ENCODE assay signal across 16 cellular contexts in the genomic region with DNA sequence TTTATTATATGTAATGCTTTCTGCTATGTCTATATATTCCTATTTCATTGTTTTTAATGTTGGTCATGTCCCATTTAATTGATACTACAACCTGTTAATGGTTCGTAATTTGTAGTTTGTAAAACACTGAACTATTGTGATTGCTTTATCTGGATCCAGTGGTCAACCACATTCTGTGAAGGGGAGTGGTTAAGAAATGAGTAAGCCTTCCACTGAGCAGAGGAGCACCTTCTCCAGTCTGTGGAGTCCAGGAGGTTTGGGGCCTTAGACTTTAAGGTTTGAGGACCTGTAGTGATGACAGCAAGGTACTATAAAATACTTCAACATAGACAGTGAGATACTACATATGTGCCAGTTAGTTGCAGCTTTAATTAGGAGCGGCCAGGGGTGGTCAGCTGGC.
A peak's percentile ranks its signal among the peaks of the same experiment; 100 is the strongest.
DNase-seq lines count a peak whose midpoint lies in the region; ATAC-seq and TF ChIP-seq lines count a peak whose summit lies in the region.
"Had no signal": no experiment of that assay in that cellular context is flagged by ENCODE, and none has a peak within 500 bp of the region (broad histone marks: within the 10 kb centered on the region; RNA-seq: fewer than 3 reads in every experiment).

No MANE protein-coding gene starts in this region.

- no peak overlapping the region for H3K4me3 ChIP-seq in left lung
- no peak overlapping the region for H3K4me3 ChIP-seq in adrenal gland
- H3K4me3 ChIP-seq: transverse colon had no signal

- H3K27me3 Mint-ChIP-seq in mesothelial cell of epicardium (ENCODE audit: low read depth), result no peaks in the 10 kb centered on the region

- H3K27me3 ChIP-seq in left lung (no peaks in the 10 kb centered on the region), adrenal gland (no peaks in the 10 kb centered on the region)
- H3K27me3 ChIP-seq: transverse colon had no signal

- no peaks in the 10 kb centered on the region for H3K36me3 Mint-ChIP-seq in mesothelial cell of epicardium

- H3K4me3 Mint-ChIP-seq in mesothelial cell of epicardium, result no peak overlapping the region
- H3K4me3 Mint-ChIP-seq: effector memory CD8-positive, alpha-beta T cell had no signal

- TF ChIP-seq CTCF in left lung (IDR thresholded peaks at IDR 0.05) (no peak), mesothelial cell of epicardium (IDR thresholded peaks at IDR 0.05; ENCODE audit: unreplicated experiment) (no peak), adrenal gland (IDR thresholded peaks at IDR 0.05) (no peak)

- H3K4me1 Mint-ChIP-seq in mesothelial cell of epicardium, result peaks cover 8% of the 10 kb centered on the region

- no peaks in the 10 kb centered on the region for H3K36me3 ChIP-seq in left lung
- H3K36me3 ChIP-seq in adrenal gland (replicated peaks in 1 of 2), result no peaks in the 10 kb centered on the region
- H3K36me3 ChIP-seq: transverse colon had no signal

- H3K9me3 Mint-ChIP-seq in mesothelial cell of epicardium, result no peaks in the 10 kb centered on the region
- H3K9me3 Mint-ChIP-seq: effector memory CD8-positive, alpha-beta T cell had no signal

- 70 to 90% (median 83%) methylated on average over 2 of the region's 2 CpGs for WGBS in adrenal gland, 4 donors

- no peak for TF ChIP-seq POLR2A in adrenal gland (IDR thresholded peaks at IDR 0.05)

- no peaks in the 10 kb centered on the region for H3K9me3 ChIP-seq in left lung
- no peaks in the 10 kb centered on the region for H3K9me3 ChIP-seq in adrenal gland (replicated peaks in 1 of 3)
- H3K9me3 ChIP-seq: transverse colon had no signal

- peaks cover 0 to 30% of the 10 kb centered on the region in 2 donors for H3K4me1 ChIP-seq in left lung
- no peaks in the 10 kb centered on the region for H3K4me1 ChIP-seq in adrenal gland (replicated peaks in 1 of 2)

- intact Hi-C loops in left lung (cut with DNase I), result no loop called here
- intact Hi-C loops in adrenal gland (cut with DNase I), result no loop called here

- DNase-seq in EL (peak; percentile 64), LHCN-M2 (ENCODE audit: low read depth) (peak; percentile 48), astrocyte of the hippocampus (ENCODE audit: low read depth, low spot score) (peak; percentile 67), left lung (no peak), mesothelial cell of epicardium (ENCODE audit: low spot score in 2 of 2, unreplicated experiment in 2 of 2) (no peak), NCI-H1105 treated with DMSO at 0.1 percent for 48 hours (lab: John Stamatoyannopoulos, UW) (no peak), adrenal gland (no peak)
- DNase-seq: activated CD4-positive, alpha-beta T cell treated with anti-CD3 and anti-CD28 coated beads, Interleukin-2, amount 50 U/mL, for 4 hours; anterior cingulate cortex; effector memory CD8-positive, alpha-beta T cell; KG1; NCI-H187 treated with DMSO at 0.1 percent for 48 hours; NCI-H774; Right ventricle myocardium superior; transverse colon had no signal

- ATAC-seq in left lung (peak; percentile 12), GM18520 (IDR thresholded peaks at IDR 0.05; ENCODE audit: unreplicated experiment) (no peak)
- ATAC-seq: effector memory CD8-positive, alpha-beta T cell had no signal

- H3K27ac ChIP-seq in left lung, result no peak overlapping the region
- no peak overlapping the region for H3K27ac ChIP-seq in adrenal gland
- H3K27ac ChIP-seq: transverse colon had no signal

- H3K27ac Mint-ChIP-seq in mesothelial cell of epicardium, result no peak overlapping the region
- H3K27ac Mint-ChIP-seq: effector memory CD8-positive, alpha-beta T cell had no signal

Comparison
In these comparisons a context has a peak if more than half of its experiments do, and no peak if none do; other contexts are left out.
1. DNase-seq: peak in EL (single experiment), LHCN-M2 (single experiment) and astrocyte of the hippocampus (single experiment); none in left lung (0 of 2), mesothelial cell of epicardium (0 of 2), NCI-H1105 treated with DMSO at 0.1 percent for 48 hours (single experiment) and adrenal gland (0 of 7).